In genomic region chr12:22334696-22335290, GRCh38 we compare ENCODE assay signal across 8 cellular contexts.
DNase-seq lines count a peak whose midpoint lies in the region; ATAC-seq and TF ChIP-seq lines count a peak whose summit lies in the region.

TSS of gene ST8SIA1 (minus strand) at chr12:22334707. CDS start at chr12:22334232, 475 bp downstream.

- H3K4me3 ChIP-seq in cardiac fibroblast (replicated peaks in 1 of 2; ENCODE audit: low read depth in 2 of 2, low read length in 2 of 2): peak within 1 kb of the TSS; percentile 58 to 68

- DNase-seq in NCI-H524 (lab: John Stamatoyannopoulos, UW): peak; percentile 45 to 69
- DNase-seq in NCI-H524 treated with DMSO at 0.1 percent for 48 hours (lab: John Stamatoyannopoulos, UW): no peak
- DNase-seq in cardiac fibroblast (ENCODE audit: low read depth in 2 of 2): peak; percentile 22 to 32
- DNase-seq in stimulated activated CD4-positive, alpha-beta T cell treated with anti-CD3 and anti-CD28 coated beads, Interleukin-1b, Interleukin-23, amount 100 ng/mL, for 48 hours: peak; percentile 45

- peak; percentile 18 for ATAC-seq in HG03520 (IDR thresholded peaks at IDR 0.05; ENCODE audit: unreplicated experiment)
- no peak for ATAC-seq in HG03378 (IDR thresholded peaks at IDR 0.05; ENCODE audit: unreplicated experiment)

- TF ChIP-seq CTCF in VCaP (conservative IDR thresholded peaks at IDR 0.05) (no peak), cardiac fibroblast (IDR thresholded peaks at IDR 0.05; ENCODE audit: low read depth, low read length) (no peak)

- H3K27me3 ChIP-seq in layer of hippocampus (ENCODE audit: control insufficient read depth, insufficient read depth, low read length): no peaks in the 10 kb centered on the region

- H3K27ac ChIP-seq in VCaP (peak within 1 kb of the TSS; percentile 21; the same call in 1 of the 2 replicates), layer of hippocampus (ENCODE audit: low read depth, low read length) (peak within 1 kb of the TSS; percentile 64)
